In the genomic region with DNA sequence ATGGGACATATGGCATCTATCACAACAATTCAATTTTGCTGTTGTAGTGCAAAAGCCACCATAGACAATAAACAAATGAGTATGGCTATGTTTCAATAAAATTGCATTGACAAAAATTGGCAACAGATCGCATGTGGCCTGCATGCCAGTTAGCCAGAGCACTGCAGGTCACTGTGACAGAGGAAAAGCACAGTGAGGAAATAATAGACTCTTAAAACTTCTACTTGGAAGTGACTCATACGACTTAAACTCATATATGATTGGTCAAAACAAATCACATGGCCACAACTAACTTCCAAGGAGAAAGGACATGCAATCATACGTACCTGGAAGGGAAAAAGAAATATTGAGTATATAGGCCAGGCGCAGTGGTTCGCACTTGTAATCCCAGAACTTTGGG, we compare ENCODE assay signal across 1 cellular context.
TF ChIP-seq lines count a peak whose summit lies in the region.

No MANE protein-coding gene starts in this region.

TF ChIP-seq in H1, 55 proteins besides CTCF, POLR2A, EP300 and RAD21:
- no peak for TF ChIP-seq TAF7 (optimal IDR thresholded peaks at IDR 0.05; ENCODE audit: borderline replicate concordance, low read depth, low read length)
- TF ChIP-seq, protein P1, sequence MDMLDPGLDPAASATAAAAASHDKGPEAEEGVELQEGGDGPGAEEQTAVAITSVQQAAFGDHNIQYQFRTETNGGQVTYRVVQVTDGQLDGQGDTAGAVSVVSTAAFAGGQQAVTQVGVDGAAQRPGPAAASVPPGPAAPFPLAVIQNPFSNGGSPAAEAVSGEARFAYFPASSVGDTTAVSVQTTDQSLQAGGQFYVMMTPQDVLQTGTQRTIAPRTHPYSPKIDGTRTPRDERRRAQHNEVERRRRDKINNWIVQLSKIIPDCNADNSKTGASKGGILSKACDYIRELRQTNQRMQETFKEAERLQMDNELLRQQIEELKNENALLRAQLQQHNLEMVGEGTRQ (IDR thresholded peaks at IDR 0.05; ENCODE audit: low read length), result 0 out of 2 replicates have a peak, but pooled peaks have one; percentile 8
